ENCODE assay signal across 28 cellular contexts in the genomic region with DNA sequence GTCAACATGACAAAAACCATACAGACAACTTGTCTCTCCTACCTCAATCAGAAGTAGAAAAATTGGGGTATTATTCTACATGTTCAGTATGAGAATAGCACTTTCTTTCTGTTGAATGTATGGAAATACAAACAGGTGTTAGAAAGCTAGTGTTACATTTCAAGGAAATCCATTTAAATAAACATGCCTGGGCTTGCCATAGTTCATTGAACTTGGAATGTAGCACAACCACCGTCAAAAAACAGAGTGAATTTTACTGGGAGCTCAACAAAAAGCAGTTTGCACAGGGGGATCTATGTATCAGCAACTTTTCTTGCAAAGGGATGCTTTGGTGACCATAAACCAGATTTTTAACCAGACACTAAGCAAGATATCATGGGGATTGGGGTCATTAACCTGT.
A peak's percentile ranks its signal among the peaks of the same experiment; 100 is the strongest.
DNase-seq lines count a peak whose midpoint lies in the region; ATAC-seq and TF ChIP-seq lines count a peak whose summit lies in the region.
"Had no signal": no experiment of that assay in that cellular context is flagged by ENCODE, and none has a peak within 500 bp of the region (broad histone marks: within the 10 kb centered on the region; RNA-seq: fewer than 3 reads in every experiment).

No MANE protein-coding gene starts in this region.

- no peaks in the 10 kb centered on the region for H3K36me3 ChIP-seq in HEK293 (ENCODE audit: control insufficient read depth in 2 of 2, insufficient read depth in 1 of 2, low read length in 2 of 2)
- H3K36me3 ChIP-seq: neutrophil had no signal

- CTCF ChIA-PET in HEK293 (lab: Yijun Ruan, JAX), result interaction anchor here (0.8 to 4.3 kb wide), 4 partner anchors 25 to 919 kb away, joined by 3 to 20 read pairs (median 3); no protein-coding TSS in a partner anchor

- no peaks in the 10 kb centered on the region for H3K9me3 Mint-ChIP-seq in stimulated activated effector memory CD8-positive, alpha-beta T cell treated with anti-CD3 and anti-CD28 coated beads, Interleukin-12 subunit alpha, Interleukin-12 subunit beta, amount 100 ng/mL, for 72 hours
- H3K9me3 Mint-ChIP-seq: activated naive CD4-positive, alpha-beta T cell treated with anti-CD3 and anti-CD28 coated beads, Interleukin-2, amount 10 ng/mL, durations not matched to agents 7 days and 5 days; activated T-cell treated with anti-CD3 and anti-CD28 coated beads, Interleukin-2, amount 50 U/mL, for 72 hours; CD4-positive, CD25-positive, alpha-beta regulatory T cell; stimulated activated memory B cell treated with anti-CD40 and anti-IgM and Interleukin-4, amounts not matched to agents 10 μg/mL and 1 μg/mL and 100 μg/mL, for 72 hours; T-helper 1 cell treated with Interleukin-12 subunit alpha and Interleukin-12 subunit beta and Interleukin-4 antibody, amounts not matched to agents 30 μg/mL and 1 μg/mL, for 36 hours had no signal

- no peak overlapping the region for H3K4me3 ChIP-seq in HEK293 (ENCODE audit: low read depth, low read length)
- H3K4me3 ChIP-seq: hepatocyte, psoas muscle, skin epidermis, testis had no signal

- TF ChIP-seq CTCF in HEK293 (tag by site-specific recombination; IDR thresholded peaks at IDR 0.05) (no peak), foreskin keratinocyte (conservative IDR thresholded peaks at IDR 0.05) (no peak)

- no peaks in the 10 kb centered on the region for H3K4me1 Mint-ChIP-seq in stimulated activated effector memory CD8-positive, alpha-beta T cell treated with anti-CD3 and anti-CD28 coated beads, Interleukin-12 subunit alpha, Interleukin-12 subunit beta, amount 100 ng/mL, for 72 hours
- H3K4me1 Mint-ChIP-seq: activated CD4-positive, alpha-beta T cell treated with anti-CD3 and anti-CD28 coated beads for 36 hours; activated naive CD4-positive, alpha-beta T cell treated with anti-CD3 and anti-CD28 coated beads, Interleukin-2, amount 10 ng/mL, durations not matched to agents 7 days and 5 days; CD4-positive, CD25-positive, alpha-beta regulatory T cell; stimulated activated memory B cell treated with anti-CD40 and anti-IgM and Interleukin-4, amounts not matched to agents 10 μg/mL and 1 μg/mL and 100 μg/mL, for 72 hours had no signal

- no peak overlapping the region for H3K4me3 Mint-ChIP-seq in stimulated activated effector memory CD8-positive, alpha-beta T cell treated with anti-CD3 and anti-CD28 coated beads, Interleukin-12 subunit alpha, Interleukin-12 subunit beta, amount 100 ng/mL, for 72 hours
- H3K4me3 Mint-ChIP-seq: activated CD4-positive, alpha-beta T cell treated with anti-CD3 and anti-CD28 coated beads for 36 hours; activated naive CD4-positive, alpha-beta T cell treated with anti-CD3 and anti-CD28 coated beads, Interleukin-2, amount 10 ng/mL, durations not matched to agents 7 days and 5 days; activated T-cell treated with anti-CD3 and anti-CD28 coated beads, Interleukin-2, amount 50 U/mL, for 72 hours; CD4-positive, CD25-positive, alpha-beta regulatory T cell; stimulated activated memory B cell treated with anti-CD40 and anti-IgM and Interleukin-4, amounts not matched to agents 10 μg/mL and 1 μg/mL and 100 μg/mL, for 72 hours; T-helper 1 cell treated with Interleukin-12 subunit alpha and Interleukin-12 subunit beta and Interleukin-4 antibody, amounts not matched to agents 30 μg/mL and 1 μg/mL, for 36 hours had no signal

- ATAC-seq in foreskin keratinocyte, result no peak
- no peak for ATAC-seq in stimulated activated effector memory CD8-positive, alpha-beta T cell treated with anti-CD3 and anti-CD28 coated beads, Interleukin-12 subunit alpha, Interleukin-12 subunit beta, amount 100 ng/mL, for 72 hours
- no peak for ATAC-seq in esophagus mucosa
- ATAC-seq: activated CD4-positive, alpha-beta T cell treated with anti-CD3 and anti-CD28 coated beads for 36 hours; activated T-cell treated with anti-CD3 and anti-CD28 coated beads, Interleukin-2, amount 50 U/mL, for 72 hours; PC-3; psoas muscle; stimulated activated memory B cell treated with anti-CD40 and anti-IgM and Interleukin-4, amounts not matched to agents 10 μg/mL and 1 μg/mL and 100 μg/mL, for 72 hours had no signal

- H3K27ac ChIP-seq in HEK293 (ENCODE audit: extremely low read depth, low read depth, low read length), result no peak overlapping the region
- no peak overlapping the region for H3K27ac ChIP-seq in foreskin keratinocyte
- H3K27ac ChIP-seq: hepatocyte, HL-60, neutrophil, psoas muscle, skin epidermis, testis had no signal

- no peaks in the 10 kb centered on the region for H3K4me1 ChIP-seq in HEK293 (ENCODE audit: control insufficient read depth, insufficient read depth, low read length)
- no peaks in the 10 kb centered on the region for H3K4me1 ChIP-seq in foreskin keratinocyte
- H3K4me1 ChIP-seq: psoas muscle, testis had no signal

- DNase-seq in DMS153 (lab: John Stamatoyannopoulos, UW) (peak; percentile 30), NCI-H69 (lab: John Stamatoyannopoulos, UW) (peak; percentile 7), foreskin keratinocyte (peak; percentile 27 to 55), NCI-H524 treated with DMSO at 0.1 percent for 48 hours (lab: John Stamatoyannopoulos, UW) (no peak)
- DNase-seq in stimulated activated effector memory CD8-positive, alpha-beta T cell treated with anti-CD3 and anti-CD28 coated beads, Interleukin-12 subunit alpha, Interleukin-12 subunit beta, amount 100 ng/mL, for 72 hours (ENCODE audit: low spot score in 2 of 2), result no peak
- DNase-seq: activated CD4-positive, alpha-beta T cell treated with anti-CD3 and anti-CD28 coated beads for 36 hours; activated naive CD4-positive, alpha-beta T cell treated with anti-CD3 and anti-CD28 coated beads, Interleukin-2, amount 10 ng/mL, durations not matched to agents 7 days and 5 days; activated T-cell treated with anti-CD3 and anti-CD28 coated beads, Interleukin-2, amount 50 U/mL, for 72 hours; CD4-positive, CD25-positive, alpha-beta regulatory T cell; cerebellar nuclear complex; DMS79; foreskin fibroblast; H7; NCI-H1436 treated with DMSO at 0.1 percent for 48 hours; NCI-H82; PC-3; psoas muscle; SHP77 treated with DMSO at 0.1 percent for 48 hours; stimulated activated CD4-positive, alpha-beta T cell treated with anti-CD3 and anti-CD28 coated beads, Interleukin-1b, Interleukin-23, amount 100 ng/mL, for 48 hours; testis had no signal

- no peaks in the 10 kb centered on the region for H3K9me3 ChIP-seq in HEK293 (ENCODE audit: control insufficient read depth, insufficient read depth, low read depth, low read length)
- H3K9me3 ChIP-seq: neutrophil, psoas muscle, testis had no signal

- no peaks in the 10 kb centered on the region for H3K27me3 ChIP-seq in foreskin keratinocyte
- H3K27me3 ChIP-seq: hepatocyte, neutrophil, testis had no signal

- H3K36me3 Mint-ChIP-seq in stimulated activated effector memory CD8-positive, alpha-beta T cell treated with anti-CD3 and anti-CD28 coated beads, Interleukin-12 subunit alpha, Interleukin-12 subunit beta, amount 100 ng/mL, for 72 hours, result no peaks in the 10 kb centered on the region
- H3K36me3 Mint-ChIP-seq: activated naive CD4-positive, alpha-beta T cell treated with anti-CD3 and anti-CD28 coated beads, Interleukin-2, amount 10 ng/mL, durations not matched to agents 7 days and 5 days; CD4-positive, CD25-positive, alpha-beta regulatory T cell; stimulated activated memory B cell treated with anti-CD40 and anti-IgM and Interleukin-4, amounts not matched to agents 10 μg/mL and 1 μg/mL and 100 μg/mL, for 72 hours had no signal

- POLR2A ChIA-PET in HEK293 (lab: Yijun Ruan, JAX), result no interaction called here

- H3K27ac Mint-ChIP-seq in stimulated activated effector memory CD8-positive, alpha-beta T cell treated with anti-CD3 and anti-CD28 coated beads, Interleukin-12 subunit alpha, Interleukin-12 subunit beta, amount 100 ng/mL, for 72 hours, result no peak overlapping the region
- H3K27ac Mint-ChIP-seq: activated CD4-positive, alpha-beta T cell treated with anti-CD3 and anti-CD28 coated beads for 36 hours; activated naive CD4-positive, alpha-beta T cell treated with anti-CD3 and anti-CD28 coated beads, Interleukin-2, amount 10 ng/mL, durations not matched to agents 7 days and 5 days; activated T-cell treated with anti-CD3 and anti-CD28 coated beads, Interleukin-2, amount 50 U/mL, for 72 hours; stimulated activated memory B cell treated with anti-CD40 and anti-IgM and Interleukin-4, amounts not matched to agents 10 μg/mL and 1 μg/mL and 100 μg/mL, for 72 hours; T-helper 1 cell treated with Interleukin-12 subunit alpha and Interleukin-12 subunit beta and Interleukin-4 antibody, amounts not matched to agents 30 μg/mL and 1 μg/mL, for 36 hours had no signal

TF ChIP-seq in HEK293, 187 proteins besides CTCF, POLR2A, EP300 and RAD21:
- TF ChIP-seq SCRT2 (tag by site-specific recombination; IDR thresholded peaks at IDR 0.05) (0 out of 2 replicates have a peak, but pooled peaks have one; percentile 35), ZNF610 (tag by site-specific recombination; IDR thresholded peaks at IDR 0.05; ENCODE audit: borderline replicate concordance) (no peak)
- TF ChIP-seq, protein P1, sequence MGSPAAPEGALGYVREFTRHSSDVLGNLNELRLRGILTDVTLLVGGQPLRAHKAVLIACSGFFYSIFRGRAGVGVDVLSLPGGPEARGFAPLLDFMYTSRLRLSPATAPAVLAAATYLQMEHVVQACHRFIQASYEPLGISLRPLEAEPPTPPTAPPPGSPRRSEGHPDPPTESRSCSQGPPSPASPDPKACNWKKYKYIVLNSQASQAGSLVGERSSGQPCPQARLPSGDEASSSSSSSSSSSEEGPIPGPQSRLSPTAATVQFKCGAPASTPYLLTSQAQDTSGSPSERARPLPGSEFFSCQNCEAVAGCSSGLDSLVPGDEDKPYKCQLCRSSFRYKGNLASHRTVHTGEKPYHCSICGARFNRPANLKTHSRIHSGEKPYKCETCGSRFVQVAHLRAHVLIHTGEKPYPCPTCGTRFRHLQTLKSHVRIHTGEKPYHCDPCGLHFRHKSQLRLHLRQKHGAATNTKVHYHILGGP (tag by site-specific recombination; IDR thresholded peaks at IDR 0.05), result peak; percentile 65

Comparison
In these comparisons a context has a peak if more than half of its experiments do, and no peak if none do; other contexts are left out.
1. DNase-seq: peak in DMS153 (single experiment), NCI-H69 (single experiment) and foreskin keratinocyte (2 of 2); none in stimulated activated effector memory CD8-positive, alpha-beta T cell treated with anti-CD3 and anti-CD28 coated beads, Interleukin-12 subunit alpha, Interleukin-12 subunit beta, amount 100 ng/mL, for 72 hours (0 of 2) and NCI-H524 treated with DMSO at 0.1 percent for 48 hours (single experiment).